Comparison of ENCODE assay signal across 2 cellular contexts in genomic region chrX:70062076-70062475, GRCh38.
TF ChIP-seq lines count a peak whose summit lies in the region.

Gene OTUD6A (plus strand): TSS chrX:70062457. CDS start chrX:70062525, 68 bp downstream.

TF ChIP-seq in IMR-90, 13 proteins besides CTCF, POLR2A, EP300 and RAD21:
- TF ChIP-seq NFE2L2 (IDR thresholded peaks at IDR 0.05; ENCODE audit: low read depth, low read length) (no peak), BHLHE40 (IDR thresholded peaks at IDR 0.05; ENCODE audit: low read depth, low read length) (no peak), CEBPB (IDR thresholded peaks at IDR 0.05; ENCODE audit: low read depth, low read length) (no peak), SMC3 (IDR thresholded peaks at IDR 0.05; ENCODE audit: low read depth, low read length) (no peak), FOS (IDR thresholded peaks at IDR 0.05; ENCODE audit: low read depth, low read length) (no peak), MAFK (IDR thresholded peaks at IDR 0.05; ENCODE audit: low read depth, low read length) (no peak), USF2 (IDR thresholded peaks at IDR 0.05; ENCODE audit: low read depth, low read length) (no peak), MAZ (IDR thresholded peaks at IDR 0.05; ENCODE audit: borderline replicate concordance, low read depth, low read length) (no peak), RFX5 (IDR thresholded peaks at IDR 0.05; ENCODE audit: low read depth, low read length) (no peak), RCOR1 (IDR thresholded peaks at IDR 0.05; ENCODE audit: insufficient replicate concordance, low read length) (no peak), MXI1 (IDR thresholded peaks at IDR 0.05; ENCODE audit: borderline replicate concordance, low read depth, low read length) (no peak), ELK1 (IDR thresholded peaks at IDR 0.05; ENCODE audit: borderline replicate concordance, low read depth, low read length) (no peak), CHD1 (IDR thresholded peaks at IDR 0.05; ENCODE audit: low read depth, low read length) (no peak)

TF ChIP-seq in H1, 55 proteins besides CTCF, POLR2A, EP300 and RAD21:
- TF ChIP-seq E2F6 (IDR thresholded peaks at IDR 0.05) (peak; percentile 91), RBBP5 (IDR thresholded peaks at IDR 0.05; ENCODE audit: borderline replicate concordance, low read depth, low read length) (no peak), POU5F1 (IDR thresholded peaks at IDR 0.05; ENCODE audit: low read depth, low read length) (no peak), MAX (IDR thresholded peaks at IDR 0.05) (peak; percentile 40; the same call in 1 of the 2 replicates), TAF1 (IDR thresholded peaks at IDR 0.05; ENCODE audit: low read depth, low read length) (no peak)
